Comparison of ENCODE assay signal across 8 cellular contexts in genomic region chr2:130355181-130355577, GRCh38. TPM values are rescaled to one million over a fixed set of nuclear protein-coding genes. Genes with fewer than 3 reads are reported as not detected.
DNase-seq lines count a peak whose midpoint lies in the region; ATAC-seq, FAIRE-seq and TF ChIP-seq lines count a peak whose summit lies in the region.

No MANE protein-coding gene starts in this region.

- TF ChIP-seq POLR2A in body of pancreas (IDR thresholded peaks at IDR 0.05) = no peak
- no peak for TF ChIP-seq POLR2A in right lobe of liver (IDR thresholded peaks at IDR 0.05)
- TF ChIP-seq POLR2A in transverse colon (IDR thresholded peaks at IDR 0.05) = no peak

- 5 to 10% methylated on average over 8 to 19 of the region's 19 CpGs for WGBS in body of pancreas, 2 donors
- 7% methylated on average over 14 of the region's 19 CpGs for WGBS in right lobe of liver (ENCODE audit: insufficient coverage, low coverage, low lambda C conversion rate, missing lambda C conversion rate)
- WGBS in transverse colon (ENCODE audit: low coverage in 1 of 2), 2 donors = 0 to 7% methylated on average over 2 to 18 of the region's 19 CpGs

- intact Hi-C loops in body of pancreas (cut with DNase I) (no loop called here), right lobe of liver (cut with DNase I) (no loop called here), transverse colon (cut with DNase I; ENCODE audit: low total_unique reads) (loop anchor here (1.0 kb wide), 1 partner anchor 16 kb away; no protein-coding TSS in a partner anchor)

- FAIRE-seq in RCC 7860 (lab: Jason Lieb, UNC) = no peak

- H3K27ac ChIP-seq in HUES48 (ENCODE audit: low read depth, low read length) (no peak overlapping the region), body of pancreas (peak overlapping the region; percentile 75 to 89 (median 86)), right lobe of liver (peak overlapping the region; percentile 49 to 84 (median 83)), transverse colon (peak overlapping the region; percentile 87 to 88 (median 88))

- TF ChIP-seq CTCF in AG10803 (conservative IDR thresholded peaks at IDR 0.05; ENCODE audit: low read length) = no peak
- no peak for TF ChIP-seq CTCF in body of pancreas (IDR thresholded peaks at IDR 0.05)
- TF ChIP-seq CTCF in right lobe of liver (IDR thresholded peaks at IDR 0.05) = no peak
- no peak for TF ChIP-seq CTCF in transverse colon (IDR thresholded peaks at IDR 0.05)

- DNase-seq in AG10803 (ENCODE audit: low read depth) (peak; percentile 7), body of pancreas (peak in 1 of 4 donors; percentile 21), right lobe of liver (no peak), transverse colon (peak; percentile 37), RCC 7860 (ENCODE audit: low spot score) (no peak), OCI-M2 (lab: John Stamatoyannopoulos, UW; ENCODE audit: unreplicated experiment) (no peak)

- H3K4me1 ChIP-seq in HUES48 (ENCODE audit: control insufficient read depth, insufficient read depth, low read length) (no peaks in the 10 kb centered on the region), body of pancreas (peaks cover 39% of the 10 kb centered on the region), right lobe of liver (peaks cover 0 to 12% (median 0%) of the 10 kb centered on the region in 4 donors), transverse colon (peaks cover 6 to 21% (median 8%) of the 10 kb centered on the region in 4 donors)

- H3K4me3 ChIP-seq in AG10803 (ENCODE audit: low read length) (peak overlapping the region; percentile 63), HUES48 (ENCODE audit: low read depth, low read length) (peak overlapping the region; percentile 73), body of pancreas (peak overlapping the region; percentile 38 to 49), right lobe of liver (peak overlapping the region; percentile 74 to 93 (median 82)), transverse colon (peak overlapping the region; percentile 51 to 93 (median 82))

- no peak for ATAC-seq in body of pancreas
- peak in 2 of 4 donors; percentile 5 for ATAC-seq in right lobe of liver
- no peak for ATAC-seq in HG03196 (IDR thresholded peaks at IDR 0.05; ENCODE audit: unreplicated experiment)

- H3K9me3 ChIP-seq in HUES48 (ENCODE audit: control insufficient read depth, insufficient read depth, low read length) = no peaks in the 10 kb centered on the region
- no peaks in the 10 kb centered on the region for H3K9me3 ChIP-seq in body of pancreas
- no peaks in the 10 kb centered on the region for H3K9me3 ChIP-seq in right lobe of liver
- H3K9me3 ChIP-seq in transverse colon = no peaks in the 10 kb centered on the region

- in situ Hi-C loops in transverse colon (cut with MboI; ENCODE audit: low pct_ligation_motif_present in 1 of 4, low pct_unique_long_range_greater_than_20kb in 1 of 4, low sequenced_read_pairs in 3 of 4) = no loop called here

- TF ChIP-seq EP300 in transverse colon (IDR thresholded peaks at IDR 0.05; ENCODE audit: low read depth) = no peak

- H3K27me3 ChIP-seq in HUES48 (ENCODE audit: control insufficient read depth, insufficient read depth, low read length) (peaks cover 40% of the 10 kb centered on the region), body of pancreas (no peaks in the 10 kb centered on the region), right lobe of liver (no peaks in the 10 kb centered on the region), transverse colon (no peaks in the 10 kb centered on the region)

- H3K36me3 ChIP-seq in HUES48 (ENCODE audit: control insufficient read depth, insufficient read depth, low read length) = no peaks in the 10 kb centered on the region
- H3K36me3 ChIP-seq in body of pancreas (replicated peaks in 1 of 2; ENCODE audit: insufficient read depth in 1 of 2, low read depth in 2 of 2) = no peaks in the 10 kb centered on the region
- no peaks in the 10 kb centered on the region for H3K36me3 ChIP-seq in right lobe of liver
- no peaks in the 10 kb centered on the region for H3K36me3 ChIP-seq in transverse colon

- H3K9ac ChIP-seq in HUES48 (ENCODE audit: low read depth, low read length) = no peak overlapping the region

RNA-seq across cellular contexts. Expression of gene PTPN18, which starts 0.7 kb away (rescaled TPM):
- total RNA-seq in body of pancreas = 100 to 1,000 TPM in 1 of 2 donors, 10 to 100 TPM in 1; 61.7 to 156 TPM
- total RNA-seq in right lobe of liver = 10 to 100 TPM; 25.6 to 43.5 (median 30.3) TPM
- 100 to 1,000 TPM; 136 to 168 (median 148) TPM for total RNA-seq in transverse colon

RNA-seq across cellular contexts. Expression of gene IMP4, which starts 12.5 kb away (rescaled TPM):
- 10 to 100 TPM; 77.5 to 78.1 TPM for total RNA-seq in body of pancreas
- 100 to 1,000 TPM in 2 of 6 experiments, 10 to 100 TPM in 4; 43.1 to 136 (median 56.7) TPM for total RNA-seq in right lobe of liver
- 100 to 1,000 TPM in 1 of 4 donors, 10 to 100 TPM in 3; 52.1 to 367 (median 83.7) TPM for total RNA-seq in transverse colon

Comparison
In these comparisons a context has a peak if more than half of its experiments do, and no peak if none do; other contexts are left out.
1. DNase-seq: peak in AG10803 (single experiment) and transverse colon (single experiment); none in right lobe of liver (0 of 3), RCC 7860 (single experiment) and OCI-M2 (single experiment).
2. Peak in every context shown above with its lines, with median percentiles within 50 percentile points of each other: H3K4me3 ChIP-seq.